ENCODE assay signal across 14 cellular contexts in genomic region chr13:70142658-70143057, GRCh38. TPM values are rescaled to one million over a fixed set of nuclear protein-coding genes. Genes with fewer than 3 reads are reported as not detected.
"Had no signal": no experiment of that assay in that cellular context is flagged by ENCODE, and none has a peak within 500 bp of the region (broad histone marks: within the 10 kb centered on the region; RNA-seq: fewer than 3 reads in every experiment).

No MANE protein-coding gene starts in this region.

RNA-seq across cellular contexts. Expression of gene KLHL1, which starts 34.4 kb away (rescaled TPM):
- total RNA-seq: subcutaneous adipose tissue, suprapubic skin, thoracic aorta, thyroid gland, tibial nerve, upper lobe of left lung, upper lobe of right lung, ureter, uterus, vagina had no signal

RNA-seq across cellular contexts. Expression of gene ATXN8OS, which starts 35.0 kb away (rescaled TPM):
- total RNA-seq: stomach, subcutaneous adipose tissue, suprapubic skin, testis, thoracic aorta, thyroid gland, tibial nerve, transverse colon, upper lobe of left lung, upper lobe of right lung, ureter, urinary bladder, uterus, vagina had no signal
